In genomic region chr7:84362360-84362759, GRCh38 we compare ENCODE assay signal across 23 cellular contexts.
DNase-seq lines count a peak whose midpoint lies in the region; ATAC-seq, FAIRE-seq and TF ChIP-seq lines count a peak whose summit lies in the region.
"Had no signal": no experiment of that assay in that cellular context is flagged by ENCODE, and none has a peak within 500 bp of the region (broad histone marks: within the 10 kb centered on the region; RNA-seq: fewer than 3 reads in every experiment).

No MANE protein-coding gene starts in this region.

- intact Hi-C loops in PC-3 (cut with micrococcal nuclease): loop anchor here (10.0 kb wide), 1 partner anchor 162 kb away; no protein-coding TSS in a partner anchor

- no peaks in the 10 kb centered on the region for H3K9me2 ChIP-seq in PC-3 (replicated peaks; ENCODE audit: low read length)

- POLR2A ChIA-PET in PC-3 (lab: Charles Lee; ENCODE audit: unreplicated experiment): no interaction called here

- no peak overlapping the region for H3K4me3 ChIP-seq in PC-3 (ENCODE audit: low read length)
- no peak overlapping the region for H3K4me3 ChIP-seq in small intestine (ENCODE audit: low read depth in 1 of 2, low read length in 2 of 2)
- H3K4me3 ChIP-seq: BLaER1, GM12878 had no signal

- no peak for TF ChIP-seq CTCF in PC-3 (conservative IDR thresholded peaks at IDR 0.05; ENCODE audit: low read depth, low read length)

- CTCF ChIA-PET in PC-3 (lab: Charles Lee): no interaction called here

- no peaks in the 10 kb centered on the region for H3K9me3 ChIP-seq in PC-3 (ENCODE audit: low read length)
- H3K9me3 ChIP-seq in small intestine (ENCODE audit: control insufficient read depth, low read depth): no peaks in the 10 kb centered on the region
- H3K9me3 ChIP-seq: BE2C, BLaER1 had no signal

- no peak overlapping the region for H3K9ac ChIP-seq in PC-3 (ENCODE audit: low read length)
- H3K9ac ChIP-seq: BLaER1 had no signal

- H2AFZ ChIP-seq in PC-3 (ENCODE audit: low read length): no peak overlapping the region

- no peaks in the 10 kb centered on the region for H3K36me3 ChIP-seq in PC-3 (ENCODE audit: low read depth, low read length)
- H3K36me3 ChIP-seq in small intestine (ENCODE audit: control insufficient read depth in 2 of 2, insufficient read depth in 2 of 2, low read length in 2 of 2): no peaks in the 10 kb centered on the region
- H3K36me3 ChIP-seq: BE2C, BLaER1 had no signal

- H3K79me2 ChIP-seq in PC-3 (ENCODE audit: low read length): no peaks in the 10 kb centered on the region

- BruUV-seq in PC-3 (replicated peaks; lab: Mats Ljungman, UMichigan): no TSS peak

- peak; percentile 54 for ATAC-seq in PC-3
- no peak for ATAC-seq in HG02885 (IDR thresholded peaks at IDR 0.05; ENCODE audit: poor library complexity, unreplicated experiment)
- ATAC-seq: GM12878 had no signal

- H3K27ac ChIP-seq in PC-3 (ENCODE audit: low read length): no peak overlapping the region
- no peak overlapping the region for H3K27ac ChIP-seq in small intestine (ENCODE audit: low read depth in 1 of 2, low read length in 1 of 2)
- H3K27ac ChIP-seq: BLaER1 had no signal

- WGBS in small intestine, 3 donors: 20 to 71% (median 36%) methylated on average over 3 of the region's 3 CpGs

- H4K20me1 ChIP-seq in PC-3 (ENCODE audit: low read length): no peaks in the 10 kb centered on the region
- H4K20me1 ChIP-seq: BLaER1 had no signal

- FAIRE-seq in G401.6 (lab: Jason Lieb, UNC) (peak; percentile 59), colon (lab: Jason Lieb, UNC) (peak; percentile 75), small intestine (lab: Jason Lieb, UNC) (peak; percentile 10), frontal cortex (lab: Jason Lieb, UNC) (no peak)
- FAIRE-seq: A204.1, GM12878, GM12892, GM18507 had no signal

- H3F3A ChIP-seq in PC-3 (ENCODE audit: low read length, unreplicated experiment): no peaks in the 10 kb centered on the region

- peaks cover 18% of the 10 kb centered on the region for H3K4me1 ChIP-seq in PC-3 (ENCODE audit: insufficient read depth, low read length)
- H3K4me1 ChIP-seq in small intestine (ENCODE audit: control insufficient read depth in 2 of 2, insufficient read depth in 1 of 2, low read depth in 1 of 2, low read length in 1 of 2): no peaks in the 10 kb centered on the region
- H3K4me1 ChIP-seq: BE2C, BLaER1 had no signal

- no peaks in the 10 kb centered on the region for H3K27me3 ChIP-seq in PC-3 (ENCODE audit: low read length)
- no peaks in the 10 kb centered on the region for H3K27me3 ChIP-seq in small intestine (ENCODE audit: control insufficient read depth in 2 of 2, insufficient read depth in 2 of 2, low read length in 2 of 2)
- H3K27me3 ChIP-seq: BE2C, BLaER1 had no signal

- DNase-seq in PC-3: no peak
- no peak for DNase-seq in small intestine
- DNase-seq in frontal cortex (ENCODE audit: low spot score in 2 of 2): no peak
- DNase-seq in dedifferentiated amniotic fluid mesenchymal stem cell (ENCODE audit: extremely low spot score): no peak
- DNase-seq in stimulated activated CD4-positive, alpha-beta T cell treated with anti-CD3 and anti-CD28 coated beads, Interleukin-4, amount 100 ng/mL, for 1 hour: no peak
- DNase-seq: 8988T; ACHN; BE2C; C1 segment of cervical spinal cord; CD4-positive, alpha-beta memory T cell; CD4-positive, CD25-positive, alpha-beta regulatory T cell; CD8-positive, alpha-beta memory T cell; COR-L47; DMS79 treated with DMSO at 0.1 percent for 48 hours; GDM1 had no signal

- no peak overlapping the region for H3K4me2 ChIP-seq in PC-3 (ENCODE audit: low read length)
- H3K4me2 ChIP-seq: BLaER1 had no signal
